ENCODE assay signal across 8 cellular contexts in genomic region chr1:213989740-213990472, GRCh38. TPM values are rescaled to one million over a fixed set of nuclear protein-coding genes. Genes with fewer than 3 reads are reported as not detected.
DNase-seq lines count a peak whose midpoint lies in the region; ATAC-seq and TF ChIP-seq lines count a peak whose summit lies in the region.

No MANE protein-coding gene starts in this region.

- ATAC-seq in body of pancreas (peak; percentile 29), HG03039 (IDR thresholded peaks at IDR 0.05; ENCODE audit: unreplicated experiment) (no peak)

- H3K4me3 ChIP-seq in body of pancreas = peak overlapping the region; percentile 39 to 53
- peak overlapping the region; percentile 67 to 87 for H3K4me3 ChIP-seq in muscle layer of duodenum (ENCODE audit: low read depth in 1 of 2, low read length in 2 of 2)

- H3K27me3 ChIP-seq in body of pancreas = no peaks in the 10 kb centered on the region
- H3K27me3 ChIP-seq in muscle layer of duodenum (ENCODE audit: low read depth, low read length) = peaks cover 28% of the 10 kb centered on the region

- TF ChIP-seq POLR2A in body of pancreas (IDR thresholded peaks at IDR 0.05) = no peak

- TF ChIP-seq CTCF in body of pancreas (IDR thresholded peaks at IDR 0.05) (peak in 1 of 7 experiments; percentile 0), GM10248 (IDR thresholded peaks at IDR 0.05; ENCODE audit: control extremely low read depth, extremely low read depth, low read depth, missing control alignments) (no peak)

- CTCF ChIA-PET in GM10248 (lab: Yijun Ruan, JAX) = interaction anchor here (1.2 kb wide), 1 partner anchor 11 kb away, joined by 3 read pairs; no protein-coding TSS in a partner anchor

- peak overlapping the region; percentile 68 to 97 (median 87) for H3K27ac ChIP-seq in body of pancreas
- no peak overlapping the region for H3K27ac ChIP-seq in muscle layer of duodenum (ENCODE audit: low read length)

- POLR2A ChIA-PET in GM10248 (lab: Yijun Ruan, JAX) = no interaction called here

- H3K4me1 ChIP-seq in body of pancreas (peaks cover 23% of the 10 kb centered on the region), muscle layer of duodenum (ENCODE audit: control insufficient read depth in 1 of 2, insufficient read depth in 2 of 2, low read length in 2 of 2) (peaks cover 0 to 33% of the 10 kb centered on the region in 2 donors)

- H3K36me3 ChIP-seq in body of pancreas (replicated peaks in 1 of 2; ENCODE audit: insufficient read depth in 1 of 2, low read depth in 2 of 2) (no peaks in the 10 kb centered on the region), muscle layer of duodenum (ENCODE audit: control insufficient read depth in 1 of 2, insufficient read depth in 2 of 2, low read length in 2 of 2) (no peaks in the 10 kb centered on the region)

- peak; percentile 24 for DNase-seq in DMS 273 treated with DMSO at 0.1 percent for 48 hours (lab: John Stamatoyannopoulos, UW)
- peak; percentile 85 for DNase-seq in NCI-H187 treated with DMSO at 0.1 percent for 48 hours (lab: John Stamatoyannopoulos, UW)
- DNase-seq in body of pancreas = peak; percentile 53 to 82 (median 68)
- no peak for DNase-seq in GM10248 (ENCODE audit: extremely low spot score)
- no peak for DNase-seq in GM19240 (ENCODE audit: insufficient read length, low spot score)
- DNase-seq in NOMO-1 treated with dmso at 0.1 percent for 144 hours (lab: John Stamatoyannopoulos, UW; ENCODE audit: unreplicated experiment) = no peak

- no peaks in the 10 kb centered on the region for H3K9me3 ChIP-seq in body of pancreas
- no peaks in the 10 kb centered on the region for H3K9me3 ChIP-seq in muscle layer of duodenum (ENCODE audit: control insufficient read depth in 1 of 2, low read length in 2 of 2)

- intact Hi-C loops in body of pancreas (cut with DNase I) = no loop called here

- 7 to 10% methylated on average over 5 of the region's 5 CpGs for WGBS in body of pancreas, 2 donors

RNA-seq across cellular contexts. Expression of gene PROX1, which starts 2.1 kb away (rescaled TPM):
- total RNA-seq in body of pancreas = 10 to 100 TPM; 13.7 to 27.4 TPM

Comparison
In these comparisons a context has a peak if more than half of its experiments do, and no peak if none do; other contexts are left out.
1. DNase-seq: peak in DMS 273 treated with DMSO at 0.1 percent for 48 hours (single experiment), NCI-H187 treated with DMSO at 0.1 percent for 48 hours (single experiment) and body of pancreas (4 of 4); none in GM10248 (single experiment), GM19240 (single experiment) and NOMO-1 treated with dmso at 0.1 percent for 144 hours (single experiment).